12 cellular contexts compared by ENCODE assay signal in the genomic region with DNA sequence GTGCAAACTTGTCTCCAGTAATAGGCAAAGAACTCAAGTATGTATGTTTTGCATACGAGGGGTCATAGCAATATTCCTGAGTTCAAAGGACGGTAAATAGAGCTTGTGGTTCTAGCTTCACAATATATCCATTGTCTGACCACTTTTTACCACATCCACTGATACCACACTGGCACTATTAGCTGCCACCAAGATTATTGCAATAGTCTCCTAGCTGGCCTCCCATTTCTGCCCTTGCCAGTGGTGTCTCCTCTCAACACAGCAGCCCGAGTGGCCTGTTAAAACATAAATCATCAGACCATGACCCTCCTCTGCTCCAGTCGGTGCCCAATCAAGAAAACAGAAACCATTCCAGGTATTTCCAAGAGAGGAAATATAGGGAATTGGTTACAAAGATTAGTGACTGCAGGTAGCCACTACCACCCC. TPM values are rescaled to one million over a fixed set of nuclear protein-coding genes. Genes with fewer than 3 reads are reported as not detected.
DNase-seq lines count a peak whose midpoint lies in the region; ATAC-seq, FAIRE-seq and TF ChIP-seq lines count a peak whose summit lies in the region.
"Had no signal": no experiment of that assay in that cellular context is flagged by ENCODE, and none has a peak within 500 bp of the region (broad histone marks: within the 10 kb centered on the region; RNA-seq: fewer than 3 reads in every experiment).

No MANE protein-coding gene starts in this region.

- H3K9me3 ChIP-seq in body of pancreas, result no peaks in the 10 kb centered on the region
- H3K9me3 ChIP-seq in keratinocyte (ENCODE audit: control insufficient read depth, low read depth, low read length), result no peaks in the 10 kb centered on the region

- H3K27me3 ChIP-seq in body of pancreas, result no peaks in the 10 kb centered on the region
- H3K27me3 ChIP-seq in keratinocyte (ENCODE audit: control insufficient read depth, extremely low read depth, insufficient read depth, low read length), result no peaks in the 10 kb centered on the region

- no peaks in the 10 kb centered on the region for H3K4me1 ChIP-seq in body of pancreas
- H3K4me1 ChIP-seq in keratinocyte (ENCODE audit: control insufficient read depth, extremely low read depth, insufficient read depth, low read length), result peaks cover 22% of the 10 kb centered on the region

- TF ChIP-seq CTCF in body of pancreas (IDR thresholded peaks at IDR 0.05) (no peak), keratinocyte (optimal IDR thresholded peaks at IDR 0.05 in 1 of 3, IDR thresholded peaks at IDR 0.05 in 1 of 3, conservative IDR thresholded peaks at IDR 0.05 in 1 of 3; ENCODE audit: extremely low read depth in 1 of 3, insufficient read depth in 2 of 3, low read length in 3 of 3) (no peak)

- H3K9ac ChIP-seq in keratinocyte (ENCODE audit: control insufficient read depth, extremely low read depth, insufficient read depth, low read length), result peak overlapping the region; percentile 68

- no peaks in the 10 kb centered on the region for H4K20me1 ChIP-seq in keratinocyte (ENCODE audit: control insufficient read depth, extremely low read depth, insufficient read depth, low read length)

- dilution Hi-C loops in keratinocyte (cut with MboI; ENCODE audit: extremely low pct_ligation_motif_present, low sequenced_read_pairs), result no loop called here

- DNase-seq in body of pancreas (no peak), keratinocyte (ENCODE audit: low read depth, low spot score) (no peak), cerebellum (ENCODE audit: low spot score) (no peak)
- DNase-seq in activated T-cell treated with anti-CD3 and anti-CD28 coated beads, Interleukin-2, amount 50 U/mL, for 48 hours, result no peak
- no peak for DNase-seq in activated naive CD4-positive, alpha-beta T cell (lab: John Stamatoyannopoulos, UW)
- DNase-seq: activated naive CD4-positive, alpha-beta T cell treated with Interleukin-2 at 50 U/mL for 16 hours; NCI-H2081 treated with DMSO at 0.1 percent for 48 hours; T1000 had no signal

- intact Hi-C loops in body of pancreas (cut with DNase I), result no loop called here

- H2AFZ ChIP-seq in keratinocyte (ENCODE audit: control insufficient read depth, low read length), result peak overlapping the region; percentile 97

- peak; percentile 17 for FAIRE-seq in keratinocyte (lab: Jason Lieb, UNC)

- TF ChIP-seq POLR2A in body of pancreas (IDR thresholded peaks at IDR 0.05), result no peak

- H3K4me3 ChIP-seq in body of pancreas (no peak overlapping the region), keratinocyte (ENCODE audit: control insufficient read depth in 2 of 3, extremely low read depth in 1 of 3, insufficient read depth in 2 of 3, low read depth in 1 of 3, low read length in 3 of 3) (peak overlapping the region in 2 of 3 experiments; percentile 43 to 47), skin epidermis (peak overlapping the region in 3 of 7 experiments; percentile 15 to 31 (median 26))

- H3K79me2 ChIP-seq in keratinocyte (ENCODE audit: control insufficient read depth, insufficient read depth, low read length), result no peaks in the 10 kb centered on the region

- 66 to 71% methylated on average over 4 of the region's 4 CpGs for WGBS in body of pancreas, 2 donors

- ATAC-seq in HG03432 (IDR thresholded peaks at IDR 0.05; ENCODE audit: unreplicated experiment), result peak; percentile 17
- peak; percentile 24 for ATAC-seq in body of pancreas
- no peak for ATAC-seq in HG03354 (IDR thresholded peaks at IDR 0.05; ENCODE audit: poor library complexity, severe bottlenecking, unreplicated experiment)

- no peaks in the 10 kb centered on the region for H3K9me1 ChIP-seq in keratinocyte (ENCODE audit: control insufficient read depth, extremely low read depth, insufficient read depth, low read length)

- H3K36me3 ChIP-seq in body of pancreas (replicated peaks in 1 of 2; ENCODE audit: insufficient read depth in 1 of 2, low read depth in 2 of 2) (no peaks in the 10 kb centered on the region), keratinocyte (ENCODE audit: control insufficient read depth in 2 of 2, extremely low read depth in 1 of 2, insufficient read depth in 2 of 2, low read length in 2 of 2) (no peaks in the 10 kb centered on the region)

- H3K4me2 ChIP-seq in keratinocyte (ENCODE audit: control insufficient read depth, extremely low read depth, insufficient read depth, low read depth, low read length), result peak overlapping the region; percentile 82

- H3K27ac ChIP-seq in body of pancreas (peak overlapping the region in 1 of 4 donors; percentile 8), keratinocyte (ENCODE audit: control insufficient read depth, insufficient read depth, low read length) (peak overlapping the region; percentile 63), skin epidermis (peak overlapping the region in 13 of 21 experiments; percentile 1 to 68 (median 48))

RNA-seq across cellular contexts. Expression of a gene that starts 17.0 kb away (rescaled TPM):
- total RNA-seq in body of pancreas, result not detected
- 0.03 to 0.05 TPM in 2 of 3 replicates, not detected in the other for polyA plus RNA-seq in keratinocyte
- polyA plus RNA-seq in keratinocyte (2011; ENCODE audit: low read depth), result 0.17 TPM
- polyA plus RNA-seq in keratinocyte (2011; cell fraction: cytosol; rRNA removed), result 0.06 TPM in 2 replicates
- polyA plus RNA-seq in keratinocyte (2011; cell fraction: nucleus; rRNA removed), result 0.25 TPM in 1 of 2 replicates, not detected in the other
- polyA plus RNA-seq in keratinocyte (2012; ENCODE audit: low replicate concordance), result not detected in 2 replicates
- polyA minus RNA-seq in keratinocyte, result not detected in 3 replicates
- polyA minus RNA-seq in keratinocyte (2011; cell fraction: cytosol; rRNA and poly(A)+ RNA removed), result not detected
- polyA minus RNA-seq in keratinocyte (2011; cell fraction: nucleus; rRNA and poly(A)+ RNA removed), result not detected in 2 replicates
- total RNA-seq in cerebellum, result not detected
- total RNA-seq: G401 had no signal

RNA-seq across cellular contexts. Expression of a gene that starts 20.7 kb away (rescaled TPM):
- total RNA-seq in body of pancreas (10 to 100 TPM; 17.1 to 22.4 TPM), cerebellum (22.9 TPM)
- polyA plus RNA-seq in keratinocyte, result 2.0 to 6.5 TPM (median 5.1 TPM) in 3 replicates
- 0.45 TPM for polyA plus RNA-seq in keratinocyte (2011; ENCODE audit: low read depth)
- polyA plus RNA-seq in keratinocyte (2011; cell fraction: cytosol; rRNA removed), result 3.7 and 4.2 TPM in 2 replicates
- 2.6 and 2.7 TPM in 2 replicates for polyA plus RNA-seq in keratinocyte (2011; cell fraction: nucleus; rRNA removed)
- polyA plus RNA-seq in keratinocyte (2012; ENCODE audit: low replicate concordance), result 1.0 and 5.6 TPM in 2 replicates
- polyA minus RNA-seq in keratinocyte, result 0.62 to 5.9 TPM (median 4.5 TPM) in 3 replicates
- polyA minus RNA-seq in keratinocyte (2011; cell fraction: cytosol; rRNA and poly(A)+ RNA removed), result 2.5 TPM
- polyA minus RNA-seq in keratinocyte (2011; cell fraction: nucleus; rRNA and poly(A)+ RNA removed), result 8.9 and 18.8 TPM in 2 replicates

Comparison
In these comparisons a context has a peak if more than half of its experiments do, and no peak if none do; other contexts are left out.
1. H3K4me3 ChIP-seq: peak in keratinocyte (2 of 3); none in body of pancreas (0 of 2).